In the genomic region with DNA sequence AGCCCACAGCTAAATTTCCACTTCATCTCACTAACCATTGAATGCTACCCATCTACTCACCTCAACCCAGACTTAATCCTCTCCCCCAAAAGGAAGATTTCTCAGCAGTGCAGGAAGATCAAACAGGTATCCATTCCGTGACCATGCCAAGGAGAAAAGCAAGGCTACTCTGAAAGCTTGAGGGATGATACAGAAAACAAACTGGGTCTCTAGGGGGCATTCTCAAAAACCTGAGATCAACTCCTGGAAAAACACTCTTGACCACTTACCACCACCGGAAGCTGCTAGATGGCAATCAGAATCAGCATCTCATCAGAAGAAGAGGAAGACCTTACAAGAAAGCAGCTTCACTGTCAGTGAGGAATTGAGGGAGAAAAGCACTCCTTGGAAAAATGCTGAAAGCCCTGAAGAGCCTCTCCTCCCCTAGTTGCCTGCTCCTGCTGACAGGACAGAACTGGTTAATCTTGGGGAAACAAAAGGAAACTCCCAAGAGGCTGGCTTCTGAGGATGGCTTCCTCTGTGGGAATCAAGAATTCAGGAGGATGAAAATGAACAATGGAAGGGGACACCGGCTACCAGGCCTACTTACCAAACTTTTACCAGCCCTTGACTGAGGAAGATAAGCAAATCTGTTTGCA, we compare ENCODE assay signal across 15 cellular contexts. TPM values are rescaled to one million over a fixed set of nuclear protein-coding genes. Genes with fewer than 3 reads are reported as not detected.
DNase-seq lines count a peak whose midpoint lies in the region; ATAC-seq and TF ChIP-seq lines count a peak whose summit lies in the region.
"Had no signal": no experiment of that assay in that cellular context is flagged by ENCODE, and none has a peak within 500 bp of the region (broad histone marks: within the 10 kb centered on the region; RNA-seq: fewer than 3 reads in every experiment).

A gene with protein sequence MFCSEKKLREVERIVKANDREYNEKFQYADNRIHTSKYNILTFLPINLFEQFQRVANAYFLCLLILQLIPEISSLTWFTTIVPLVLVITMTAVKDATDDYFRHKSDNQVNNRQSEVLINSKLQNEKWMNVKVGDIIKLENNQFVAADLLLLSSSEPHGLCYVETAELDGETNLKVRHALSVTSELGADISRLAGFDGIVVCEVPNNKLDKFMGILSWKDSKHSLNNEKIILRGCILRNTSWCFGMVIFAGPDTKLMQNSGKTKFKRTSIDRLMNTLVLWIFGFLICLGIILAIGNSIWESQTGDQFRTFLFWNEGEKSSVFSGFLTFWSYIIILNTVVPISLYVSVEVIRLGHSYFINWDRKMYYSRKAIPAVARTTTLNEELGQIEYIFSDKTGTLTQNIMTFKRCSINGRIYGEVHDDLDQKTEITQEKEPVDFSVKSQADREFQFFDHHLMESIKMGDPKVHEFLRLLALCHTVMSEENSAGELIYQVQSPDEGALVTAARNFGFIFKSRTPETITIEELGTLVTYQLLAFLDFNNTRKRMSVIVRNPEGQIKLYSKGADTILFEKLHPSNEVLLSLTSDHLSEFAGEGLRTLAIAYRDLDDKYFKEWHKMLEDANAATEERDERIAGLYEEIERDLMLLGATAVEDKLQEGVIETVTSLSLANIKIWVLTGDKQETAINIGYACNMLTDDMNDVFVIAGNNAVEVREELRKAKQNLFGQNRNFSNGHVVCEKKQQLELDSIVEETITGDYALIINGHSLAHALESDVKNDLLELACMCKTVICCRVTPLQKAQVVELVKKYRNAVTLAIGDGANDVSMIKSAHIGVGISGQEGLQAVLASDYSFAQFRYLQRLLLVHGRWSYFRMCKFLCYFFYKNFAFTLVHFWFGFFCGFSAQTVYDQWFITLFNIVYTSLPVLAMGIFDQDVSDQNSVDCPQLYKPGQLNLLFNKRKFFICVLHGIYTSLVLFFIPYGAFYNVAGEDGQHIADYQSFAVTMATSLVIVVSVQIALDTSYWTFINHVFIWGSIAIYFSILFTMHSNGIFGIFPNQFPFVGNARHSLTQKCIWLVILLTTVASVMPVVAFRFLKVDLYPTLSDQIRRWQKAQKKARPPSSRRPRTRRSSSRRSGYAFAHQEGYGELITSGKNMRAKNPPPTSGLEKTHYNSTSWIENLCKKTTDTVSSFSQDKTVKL (minus strand): TSS at position 171 of the 638 bp plus-strand sequence. CDS start 12,267 bp downstream, outside the sequence.

- H4K5ac ChIP-seq in IMR-90 (ENCODE audit: low read depth, low read length): peak within 1 kb of the TSS; percentile 21; the same call in 1 of the 2 replicates

- H3K27ac ChIP-seq in A673 (ENCODE audit: low read depth, low read length, poor library complexity, severe bottlenecking): no peak within 1 kb of the TSS
- no peak within 1 kb of the TSS for H3K27ac ChIP-seq in IMR-90 (ENCODE audit: insufficient read depth, low read length)
- H3K27ac ChIP-seq in mesodermal cell (ENCODE audit: low read depth, low read length, severe bottlenecking): peak within 1 kb of the TSS; percentile 42
- H3K27ac ChIP-seq: breast epithelium, esophagus muscularis mucosa, parathyroid adenoma had no signal

- H3K4me1 ChIP-seq in A673 (ENCODE audit: insufficient read depth, low read length, poor library complexity, severe bottlenecking): no peaks in the 10 kb centered on the region
- no peaks in the 10 kb centered on the region for H3K4me1 ChIP-seq in IMR-90 (ENCODE audit: control insufficient read depth, insufficient read depth, low read length)
- peaks cover 3% of the 10 kb centered on the region for H3K4me1 ChIP-seq in mesodermal cell (ENCODE audit: control insufficient read depth, insufficient read depth, low read length, poor library complexity, severe bottlenecking)
- H3K4me1 ChIP-seq: breast epithelium, esophagus muscularis mucosa, parathyroid adenoma, upper lobe of left lung had no signal

- H3K79me1 ChIP-seq in IMR-90 (ENCODE audit: low read depth in 1 of 2, low read length in 2 of 2): no peaks in the 10 kb centered on the region

- peak within 1 kb of the TSS; percentile 52 to 81; a peak in 3 of 4 replicates for H4K8ac ChIP-seq in IMR-90 (ENCODE audit: low read depth in 2 of 2, low read length in 2 of 2)

- H3K14ac ChIP-seq in IMR-90 (replicated peaks; ENCODE audit: low read depth, low read length): peak within 1 kb of the TSS; percentile 58; the same call in 1 of the 2 replicates

- no peak for TF ChIP-seq CTCF in A673 (conservative IDR thresholded peaks at IDR 0.05; ENCODE audit: low read depth, low read length)
- TF ChIP-seq CTCF in IMR-90 (conservative IDR thresholded peaks at IDR 0.05; ENCODE audit: low read depth, low read length): no peak

- no peaks in the 10 kb centered on the region for H3K9me3 ChIP-seq in A673 (ENCODE audit: low read depth, low read length, poor library complexity, severe bottlenecking)
- peaks cover 5% of the 10 kb centered on the region for H3K9me3 ChIP-seq in IMR-90 (ENCODE audit: control insufficient read depth, insufficient read depth, low read length)
- peaks cover 7% of the 10 kb centered on the region for H3K9me3 ChIP-seq in mesodermal cell (ENCODE audit: control insufficient read depth, low read length)
- H3K9me3 ChIP-seq: breast epithelium had no signal

- H2BK15ac ChIP-seq in IMR-90 (ENCODE audit: low read depth, low read length): peak within 1 kb of the TSS; percentile 87; the same call in 1 of the 3 replicates

- DNase-seq in A673 (ENCODE audit: low spot score) (peak; percentile 9), IMR-90 (no peak), H4 (ENCODE audit: low spot score) (no peak), NCI-H226 (no peak), C1 segment of cervical spinal cord (lab: John Stamatoyannopoulos, UW) (no peak), anterior cingulate cortex (lab: John Stamatoyannopoulos, UW) (no peak)
- DNase-seq in activated CD4-positive, alpha-beta memory T cell treated with anti-CD3 and anti-CD28 coated beads for 36 hours: no peak
- DNase-seq: NCI-H146, PC-3, upper lobe of left lung had no signal

- peak within 1 kb of the TSS; percentile 32; the same call in 1 of the 2 replicates for H3K23ac ChIP-seq in IMR-90 (ENCODE audit: low read depth, low read length)

- peak within 1 kb of the TSS; percentile 36 for H2BK5ac ChIP-seq in IMR-90 (ENCODE audit: low read depth, low read length, poor library complexity, severe bottlenecking)

- peak within 1 kb of the TSS; percentile 7; the same call in 1 of the 2 replicates for H3K4me2 ChIP-seq in IMR-90 (ENCODE audit: low read depth, low read length)

- TF ChIP-seq POLR2A in IMR-90 (IDR thresholded peaks at IDR 0.05; ENCODE audit: low read depth, low read length): no peak

- CTCF ChIA-PET in A673 (lab: Charles Lee): no interaction called here
- CTCF ChIA-PET in IMR-90 (lab: Yijun Ruan, JAX): no interaction called here
- CTCF ChIA-PET in activated CD4-positive, alpha-beta memory T cell treated with anti-CD3 and anti-CD28 coated beads for 36 hours (lab: Charles Lee): interaction anchor here (1.6 kb wide), 1 partner anchor 64 kb away, joined by 3 read pairs; no protein-coding TSS in a partner anchor

- peaks cover 14% of the 10 kb centered on the region for H3K27me3 Mint-ChIP-seq in activated CD4-positive, alpha-beta memory T cell treated with anti-CD3 and anti-CD28 coated beads for 36 hours

- no peak within 1 kb of the TSS for H2AK9ac ChIP-seq in IMR-90 (replicated peaks; ENCODE audit: low read depth, low read length, poor library complexity)

- peaks cover 7% of the 10 kb centered on the region for H3K9me3 Mint-ChIP-seq in activated CD4-positive, alpha-beta memory T cell treated with anti-CD3 and anti-CD28 coated beads for 36 hours

- H2AK5ac ChIP-seq in IMR-90 (ENCODE audit: low read depth, low read length): no peak within 1 kb of the TSS

- H3K18ac ChIP-seq in IMR-90 (ENCODE audit: low read depth, low read length): peak within 1 kb of the TSS; percentile 51; the same call in 1 of the 2 replicates

- H3K9me1 ChIP-seq in IMR-90 (ENCODE audit: insufficient read depth, low read length): no peaks in the 10 kb centered on the region

- H3K56ac ChIP-seq in IMR-90 (ENCODE audit: extremely low read depth, insufficient read depth, low read length): no peak within 1 kb of the TSS

- intact Hi-C loops in A673 (cut with micrococcal nuclease; ENCODE audit: unreplicated experiment): no loop called here
- intact Hi-C loops in IMR-90 (cut with micrococcal nuclease): no loop called here
- intact Hi-C loops in activated CD4-positive, alpha-beta memory T cell treated with anti-CD3 and anti-CD28 coated beads for 36 hours (cut with micrococcal nuclease): no loop called here

- in situ Hi-C loops in IMR-90 (cut with MboI; ENCODE audit: low sequenced_read_pairs): no loop called here

- TF ChIP-seq RAD21 in IMR-90 (IDR thresholded peaks at IDR 0.05; ENCODE audit: low read length): no peak

- H3K4ac ChIP-seq in IMR-90 (ENCODE audit: low read depth, low read length): peak within 1 kb of the TSS; percentile 51; the same call in 1 of the 2 replicates

- dilution Hi-C loops in IMR-90 (cut with HindIII; ENCODE audit: low sequenced_read_pairs, unreplicated experiment): no loop called here

- H3K4me3 Mint-ChIP-seq in activated CD4-positive, alpha-beta memory T cell treated with anti-CD3 and anti-CD28 coated beads for 36 hours: peak within 1 kb of the TSS; percentile 56

- POLR2A ChIA-PET in A673 (lab: Charles Lee; ENCODE audit: low non-redundant PET) (interaction anchor here (0.5 kb wide), 1 partner anchor 306 kb away, joined by 8 read pairs; no protein-coding TSS in a partner anchor), IMR-90 (lab: Charles Lee; ENCODE audit: unreplicated experiment) (no interaction called here)
- POLR2A ChIA-PET in activated CD4-positive, alpha-beta memory T cell treated with anti-CD3 and anti-CD28 coated beads for 36 hours (lab: Charles Lee): no interaction called here

- H3K27me3 ChIP-seq in A673 (replicated peaks; ENCODE audit: insufficient read depth, low read depth, low read length, poor library complexity) (no peaks in the 10 kb centered on the region), IMR-90 (ENCODE audit: control insufficient read depth, insufficient read depth, low read length) (no peaks in the 10 kb centered on the region)
- H3K27me3 ChIP-seq: breast epithelium, esophagus muscularis mucosa, upper lobe of left lung had no signal

- H2BK20ac ChIP-seq in IMR-90 (ENCODE audit: low read depth, low read length): peak within 1 kb of the TSS; percentile 61; the same call in 1 of the 2 replicates

- ATAC-seq in IMR-90 (ENCODE audit: low read depth): no peak
- ATAC-seq: HCT116, PC-3 had no signal

- H4K91ac ChIP-seq in IMR-90 (ENCODE audit: insufficient read depth, low read depth, low read length): peak within 1 kb of the TSS; percentile 52; the same call in 1 of the 2 replicates

- peaks cover 5% of the 10 kb centered on the region for H3K36me3 Mint-ChIP-seq in activated CD4-positive, alpha-beta memory T cell treated with anti-CD3 and anti-CD28 coated beads for 36 hours

- no CpG with 5 or more reads among the region's 3 CpGs for WGBS in IMR-90 (ENCODE audit: extremely low coverage in 2 of 2, insufficient read length in 1 of 2), 2 experiments
- WGBS in mesodermal cell (ENCODE audit: insufficient coverage in 2 of 2), 2 experiments: 20 to 40% methylated on average over 1 of the region's 3 CpGs

- H3K4me3 ChIP-seq in A673 (ENCODE audit: low read depth, low read length, poor library complexity, severe bottlenecking): no peak within 1 kb of the TSS
- no peak within 1 kb of the TSS for H3K4me3 ChIP-seq in IMR-90 (ENCODE audit: insufficient read depth, low read depth, low read length)
- H3K4me3 ChIP-seq in mesodermal cell (ENCODE audit: extremely low read depth, insufficient read depth, low read length, poor library complexity, severe bottlenecking): no peak within 1 kb of the TSS
- H3K4me3 ChIP-seq: breast epithelium, esophagus muscularis mucosa had no signal

- peak within 1 kb of the TSS; percentile 48 for H2BK120ac ChIP-seq in IMR-90 (ENCODE audit: low read depth, low read length)

- no TSS peak for BruUV-seq in A673 (replicated peaks; lab: Mats Ljungman, UMichigan)
- BruUV-seq in IMR-90 (replicated peaks; lab: Mats Ljungman, UMichigan): no TSS peak

- no peak within 1 kb of the TSS for H3K27ac Mint-ChIP-seq in activated CD4-positive, alpha-beta memory T cell treated with anti-CD3 and anti-CD28 coated beads for 36 hours

- H3K36me3 ChIP-seq in A673 (ENCODE audit: insufficient read depth, low read length, poor library complexity, severe bottlenecking): no peaks in the 10 kb centered on the region
- H3K36me3 ChIP-seq in IMR-90 (ENCODE audit: control insufficient read depth, insufficient read depth, low read length): no peaks in the 10 kb centered on the region
- H3K36me3 ChIP-seq in mesodermal cell (ENCODE audit: control insufficient read depth, insufficient read depth, low read length): no peaks in the 10 kb centered on the region
- H3K36me3 ChIP-seq: breast epithelium, esophagus muscularis mucosa, upper lobe of left lung had no signal

- H3K4me1 Mint-ChIP-seq in activated CD4-positive, alpha-beta memory T cell treated with anti-CD3 and anti-CD28 coated beads for 36 hours (ENCODE audit: low read depth): peaks cover 17% of the 10 kb centered on the region

- no peaks in the 10 kb centered on the region for H4K20me1 ChIP-seq in IMR-90 (ENCODE audit: insufficient read depth, low read length)

- H3K9ac ChIP-seq in IMR-90 (ENCODE audit: low read depth, low read length): peak within 1 kb of the TSS; percentile 62
- H3K9ac ChIP-seq: parathyroid adenoma had no signal

- H2AFZ ChIP-seq in IMR-90 (replicated peaks; ENCODE audit: low read length, poor library complexity): peak within 1 kb of the TSS; percentile 73
- H2AFZ ChIP-seq: parathyroid adenoma had no signal

RNA-seq across cellular contexts. Expression of the gene that starts here (rescaled TPM):
- total RNA-seq in A673 (2021) (0.30 and 0.66 TPM in 2 replicates), IMR-90 (2012; rRNA removed) (0.54 and 0.56 TPM in 2 replicates)
- polyA plus RNA-seq in IMR-90 (2012; rRNA removed): 0.09 and 0.12 TPM in 2 replicates
- polyA plus RNA-seq in IMR-90 (2012; cell fraction: cytosol; rRNA removed): 0.02 TPM in 2 replicates
- polyA plus RNA-seq in IMR-90 (2012; cell fraction: nucleus; rRNA removed; ENCODE audit: low replicate concordance): 0.11 and 0.94 TPM in 2 replicates
- 1 to 10 TPM; 2.7 to 4.2 TPM for total RNA-seq in activated CD4-positive, alpha-beta memory T cell treated with anti-CD3 and anti-CD28 coated beads for 36 hours
- 1.5 TPM for polyA plus RNA-seq in mesodermal cell (2013, experiment 1 of 2)
- 1.3 TPM for polyA plus RNA-seq in mesodermal cell (2013, experiment 2 of 2)
- total RNA-seq in H4 (2014; rRNA removed; shearing (Covaris generic)): 0.04 and 0.41 TPM in 2 replicates
- total RNA-seq: PC-3 had no signal

Comparison
In these comparisons a context has a peak if more than half of its experiments do, and no peak if none do; other contexts are left out.
1. Peak in DNase-seq in A673; RNA of the gene not detected or under 1 TPM.